In genomic region chr1:234000557-234001081, GRCh38 we compare ENCODE assay signal across 25 cellular contexts.
DNase-seq lines count a peak whose midpoint lies in the region; ATAC-seq and TF ChIP-seq lines count a peak whose summit lies in the region.
"Had no signal": no experiment of that assay in that cellular context is flagged by ENCODE, and none has a peak within 500 bp of the region (broad histone marks: within the 10 kb centered on the region; RNA-seq: fewer than 3 reads in every experiment).

No MANE protein-coding gene starts in this region.

- H2AFZ ChIP-seq in GM23338 (no peak overlapping the region; the same call in 1 of the 2 replicates), hepatocyte (no peak overlapping the region)

- no peaks in the 10 kb centered on the region for H3F3A ChIP-seq in GM23338 (replicated peaks; ENCODE audit: low read depth)

- H3K4me3 Mint-ChIP-seq in GM23338, result no peak overlapping the region
- no peak overlapping the region for H3K4me3 Mint-ChIP-seq in glutamatergic neuron (ENCODE audit: unreplicated experiment)
- H3K4me3 Mint-ChIP-seq: activated CD4-positive, alpha-beta T cell treated with anti-CD3 and anti-CD28 coated beads, Interleukin-2, amount 10 ng/mL, durations not matched to agents 24 days and 14 days; activated T-cell treated with anti-CD3 and anti-CD28 coated beads, Interleukin-2, amount 50 U/mL, for 4 hours; CD8-positive, alpha-beta T cell; HFFc6; mesothelial cell of epicardium; natural killer cell; stimulated activated naive CD8-positive, alpha-beta T cell treated with anti-CD3 and anti-CD28 coated beads, Interleukin-15, Interleukin-2, amounts not matched to agents 100 ng/mL and 50 ng/mL, for 24 hours had no signal

- H3K27ac Mint-ChIP-seq in GM23338, result no peak overlapping the region
- H3K27ac Mint-ChIP-seq in glutamatergic neuron (ENCODE audit: unreplicated experiment), result no peak overlapping the region
- H3K27ac Mint-ChIP-seq: activated CD4-positive, alpha-beta T cell treated with anti-CD3 and anti-CD28 coated beads, Interleukin-2, amount 10 ng/mL, durations not matched to agents 24 days and 14 days; CD8-positive, alpha-beta T cell; HFFc6; mesothelial cell of epicardium; natural killer cell; stimulated activated naive CD8-positive, alpha-beta T cell treated with anti-CD3 and anti-CD28 coated beads, Interleukin-15, Interleukin-2, amounts not matched to agents 100 ng/mL and 50 ng/mL, for 24 hours had no signal

- no peaks in the 10 kb centered on the region for H3K36me3 ChIP-seq in GM23338 (ENCODE audit: insufficient read depth)
- no peaks in the 10 kb centered on the region for H3K36me3 ChIP-seq in hepatocyte (replicated peaks; ENCODE audit: insufficient read depth, low read depth)
- H3K36me3 ChIP-seq: cardiac muscle cell, tibial artery had no signal

- DNase-seq in GM23338 (ENCODE audit: low spot score) (peak; percentile 34), NCI-H748 (lab: John Stamatoyannopoulos, UW; ENCODE audit: unreplicated experiment) (peak; percentile 53), hepatocyte (ENCODE audit: low spot score) (no peak), occipital lobe (lab: John Stamatoyannopoulos, UW) (peak; percentile 1), DMS153 treated with DMSO at 0.1 percent for 48 hours (lab: John Stamatoyannopoulos, UW; ENCODE audit: unreplicated experiment) (no peak), glutamatergic neuron (no peak)
- DNase-seq in activated CD4-positive, alpha-beta T cell treated with anti-CD3 and anti-CD28 coated beads for 4 hours, result no peak
- DNase-seq: activated CD4-positive, alpha-beta T cell treated with anti-CD3 and anti-CD28 coated beads, Interleukin-2, amount 10 ng/mL, durations not matched to agents 24 days and 14 days; activated naive CD4-positive, alpha-beta T cell treated with Interleukin-2 at 50 U/mL for 16 hours; activated T-cell treated with anti-CD3 and anti-CD28 coated beads, Interleukin-2, amount 50 U/mL, for 4 hours; CD8-positive, alpha-beta T cell; DMS153; GF-D8; HFFc6; IMR-90; natural killer cell; NCI-H1092 treated with DMSO at 0.1 percent for 48 hours; NCI-H2107; NCI-H524; RPMI8226; tibial artery had no signal

- no peaks in the 10 kb centered on the region; the same call in 1 of the 2 replicates for H4K20me1 ChIP-seq in GM23338 (replicated peaks; ENCODE audit: insufficient read depth)
- H4K20me1 ChIP-seq in hepatocyte (ENCODE audit: insufficient read depth, poor library complexity, severe bottlenecking), result no peaks in the 10 kb centered on the region

- H3K4me2 ChIP-seq in GM23338 (0 out of 2 replicates have a peak overlapping the region, but pooled peaks have one; percentile 7), hepatocyte (no peak overlapping the region)

- H3K9me2 ChIP-seq in GM23338 (ENCODE audit: insufficient read depth) (peaks cover 4% of the 10 kb centered on the region; the same call in 1 of the 2 replicates), hepatocyte (replicated peaks; ENCODE audit: insufficient read depth) (no peaks in the 10 kb centered on the region)

- no peak overlapping the region for H3K27ac ChIP-seq in GM23338 (ENCODE audit: low read depth)
- no peak overlapping the region for H3K27ac ChIP-seq in hepatocyte
- H3K27ac ChIP-seq: cardiac muscle cell, tibial artery had no signal

- WGBS in hepatocyte (ENCODE audit: low lambda C conversion rate, missing lambda C conversion rate), result 55% methylated on average over 6 of the region's 6 CpGs

- H3K79me2 ChIP-seq in GM23338 (replicated peaks; ENCODE audit: insufficient read depth) (no peaks in the 10 kb centered on the region), hepatocyte (no peaks in the 10 kb centered on the region)

- TF ChIP-seq CTCF in GM23338 (conservative IDR thresholded peaks at IDR 0.05; ENCODE audit: low read depth in 2 of 2), result no peak
- peak; percentile 4 for TF ChIP-seq CTCF in hepatocyte (IDR thresholded peaks at IDR 0.05; ENCODE audit: poor library complexity)
- no peak for TF ChIP-seq CTCF in glutamatergic neuron (IDR thresholded peaks at IDR 0.05; ENCODE audit: partially characterized antibody, unreplicated experiment)

- H3K4me1 Mint-ChIP-seq in GM23338, result peaks cover 33% of the 10 kb centered on the region
- peaks cover 13% of the 10 kb centered on the region for H3K4me1 Mint-ChIP-seq in glutamatergic neuron (ENCODE audit: low read depth, unreplicated experiment)
- H3K4me1 Mint-ChIP-seq: activated CD4-positive, alpha-beta T cell treated with anti-CD3 and anti-CD28 coated beads, Interleukin-2, amount 10 ng/mL, durations not matched to agents 24 days and 14 days; mesothelial cell of epicardium; natural killer cell had no signal

- no peaks in the 10 kb centered on the region for H3K9me3 Mint-ChIP-seq in GM23338
- H3K9me3 Mint-ChIP-seq in glutamatergic neuron (ENCODE audit: unreplicated experiment), result peaks cover 2% of the 10 kb centered on the region
- H3K9me3 Mint-ChIP-seq: activated CD4-positive, alpha-beta T cell treated with anti-CD3 and anti-CD28 coated beads, Interleukin-2, amount 10 ng/mL, durations not matched to agents 24 days and 14 days; activated T-cell treated with anti-CD3 and anti-CD28 coated beads, Interleukin-2, amount 50 U/mL, for 4 hours; CD8-positive, alpha-beta T cell; mesothelial cell of epicardium; stimulated activated naive CD8-positive, alpha-beta T cell treated with anti-CD3 and anti-CD28 coated beads, Interleukin-15, Interleukin-2, amounts not matched to agents 100 ng/mL and 50 ng/mL, for 24 hours had no signal

- H3K27me3 ChIP-seq in GM23338 (ENCODE audit: insufficient read depth) (no peaks in the 10 kb centered on the region; the same call in 1 of the 2 replicates), hepatocyte (peaks cover 4% of the 10 kb centered on the region)
- H3K27me3 ChIP-seq: cardiac muscle cell, tibial artery had no signal

- H3K4me1 ChIP-seq in GM23338 (ENCODE audit: insufficient read depth), result peaks cover 33% of the 10 kb centered on the region
- H3K4me1 ChIP-seq in hepatocyte (ENCODE audit: insufficient read depth), result no peaks in the 10 kb centered on the region
- H3K4me1 ChIP-seq: tibial artery had no signal

- ATAC-seq in GM23338, result peak; percentile 71
- ATAC-seq: activated T-cell treated with anti-CD3 and anti-CD28 coated beads, Interleukin-2, amount 50 U/mL, for 4 hours; CD8-positive, alpha-beta T cell; left lobe of liver; natural killer cell had no signal

- no peaks in the 10 kb centered on the region for H3K36me3 Mint-ChIP-seq in GM23338 (ENCODE audit: low read depth)
- H3K36me3 Mint-ChIP-seq in glutamatergic neuron (ENCODE audit: unreplicated experiment), result no peaks in the 10 kb centered on the region
- H3K36me3 Mint-ChIP-seq: CD8-positive, alpha-beta T cell; mesothelial cell of epicardium; natural killer cell had no signal

- no peaks in the 10 kb centered on the region for H3K27me3 Mint-ChIP-seq in GM23338 (ENCODE audit: insufficient read depth, low read depth, poor library complexity)
- H3K27me3 Mint-ChIP-seq in glutamatergic neuron (ENCODE audit: unreplicated experiment), result peaks cover 2% of the 10 kb centered on the region

- H3K9me3 ChIP-seq in hepatocyte (ENCODE audit: low read depth), result no peaks in the 10 kb centered on the region
- H3K9me3 ChIP-seq: tibial artery had no signal

- no peak overlapping the region for H3K4me3 ChIP-seq in GM23338
- H3K4me3 ChIP-seq in hepatocyte, result no peak overlapping the region
- H3K4me3 ChIP-seq: cardiac muscle cell, tibial artery had no signal

TF ChIP-seq in GM23338, 12 proteins besides CTCF, POLR2A, EP300 and RAD21 (continues in another document):
- TF ChIP-seq NANOG (IDR thresholded peaks at IDR 0.05; ENCODE audit: borderline replicate concordance) (no peak), STAT1 (IDR thresholded peaks at IDR 0.05; ENCODE audit: unreplicated experiment) (no peak), ETS1 (IDR thresholded peaks at IDR 0.05) (no peak), EZH2phosphoT487 (IDR thresholded peaks at IDR 0.05; ENCODE audit: unreplicated experiment) (no peak), POLR2AphosphoS5 (IDR thresholded peaks at IDR 0.05; ENCODE audit: low read depth) (no peak)

Comparison
In these comparisons a context has a peak if more than half of its experiments do, and no peak if none do; other contexts are left out.
1. DNase-seq: peak in GM23338 (single experiment), NCI-H748 (single experiment) and occipital lobe (single experiment); none in hepatocyte (single experiment), DMS153 treated with DMSO at 0.1 percent for 48 hours (single experiment), glutamatergic neuron (single experiment) and activated CD4-positive, alpha-beta T cell treated with anti-CD3 and anti-CD28 coated beads for 4 hours (0 of 2).